15 cellular contexts compared by ENCODE assay signal in genomic region chr10:12634532-12634931, GRCh38.
DNase-seq lines count a peak whose midpoint lies in the region; ATAC-seq lines count a peak whose summit lies in the region.
"Had no signal": no experiment of that assay in that cellular context is flagged by ENCODE, and none has a peak within 500 bp of the region (broad histone marks: within the 10 kb centered on the region; RNA-seq: fewer than 3 reads in every experiment).

No MANE protein-coding gene starts in this region.

- no peaks in the 10 kb centered on the region for H3K79me2 ChIP-seq in GM23248 (ENCODE audit: insufficient read depth)

- no peak overlapping the region for H3K27ac ChIP-seq in GM23248
- H3K27ac ChIP-seq: PC-9, SK-N-MC had no signal

- WGBS in GM23248 (ENCODE audit: low coverage in 1 of 2, low lambda C conversion rate in 2 of 2, missing lambda C conversion rate in 2 of 2), 2 experiments = 23 to 26% methylated on average over 10 of the region's 10 CpGs

- no peak overlapping the region for H3K27ac Mint-ChIP-seq in activated T-cell treated with anti-CD3 and anti-CD28 coated beads, Interleukin-2, amount 50 U/mL, for 72 hours
- H3K27ac Mint-ChIP-seq in activated T-helper 2 cell treated with anti-CD3 and anti-CD28 coated beads, Interferon-gamma antibody, Interleukin-2, Interleukin-4, amounts not matched to agents 10 μg/mL and 5 μg/mL and 100 μg/mL, durations not matched to agents 14 hours and 24 hours and 36 hours = peak overlapping the region; percentile 97
- H3K27ac Mint-ChIP-seq: natural killer cell had no signal

- no peak for DNase-seq in activated T-cell treated with anti-CD3 and anti-CD28 coated beads, Interleukin-2, amount 50 U/mL, for 72 hours
- no peak for DNase-seq in activated T-cell treated with anti-CD3 and anti-CD28 coated beads, Interleukin-2, amount 50 U/mL, for 1 hour
- DNase-seq in GM23248 = peak; percentile 20
- DNase-seq in activated T-helper 2 cell treated with anti-CD3 and anti-CD28 coated beads, Interferon-gamma antibody, Interleukin-2, Interleukin-4, amounts not matched to agents 10 μg/mL and 5 μg/mL and 100 μg/mL, durations not matched to agents 14 hours and 24 hours and 36 hours (ENCODE audit: low spot score) = no peak
- peak; percentile 34 for DNase-seq in pons (ENCODE audit: low spot score)
- DNase-seq in DMS53 (lab: John Stamatoyannopoulos, UW) = no peak
- no peak for DNase-seq in NCI-H446 (lab: John Stamatoyannopoulos, UW)
- DNase-seq: activated CD4-positive, CD25-positive, alpha-beta regulatory T cell; aorta; natural killer cell; NCI-H187 treated with DMSO at 0.1 percent for 48 hours; NCI-H510A treated with DMSO at 0.1 percent for 48 hours had no signal

- H3K9me3 ChIP-seq in GM23248 (ENCODE audit: low read depth) = no peaks in the 10 kb centered on the region

- no peaks in the 10 kb centered on the region for H3K4me1 ChIP-seq in GM23248 (ENCODE audit: insufficient read depth)

- no peak overlapping the region for H3K9ac ChIP-seq in GM23248

- peaks cover 56% of the 10 kb centered on the region for H3K4me1 Mint-ChIP-seq in activated T-cell treated with anti-CD3 and anti-CD28 coated beads, Interleukin-2, amount 50 U/mL, for 72 hours (ENCODE audit: low read depth)
- H3K4me1 Mint-ChIP-seq in activated T-helper 2 cell treated with anti-CD3 and anti-CD28 coated beads, Interferon-gamma antibody, Interleukin-2, Interleukin-4, amounts not matched to agents 10 μg/mL and 5 μg/mL and 100 μg/mL, durations not matched to agents 14 hours and 24 hours and 36 hours (ENCODE audit: low read depth) = peaks cover 53% of the 10 kb centered on the region

- in situ Hi-C loops in GM23248 (cut with MboI) = no loop called here

- ATAC-seq in activated T-cell treated with anti-CD3 and anti-CD28 coated beads, Interleukin-2, amount 50 U/mL, for 72 hours (replicated peaks in 1 of 2) = no peak
- ATAC-seq in HG03439 (IDR thresholded peaks at IDR 0.05; ENCODE audit: unreplicated experiment) = no peak
- ATAC-seq: natural killer cell had no signal

- no peaks in the 10 kb centered on the region for H3K27me3 ChIP-seq in GM23248 (replicated peaks; ENCODE audit: insufficient read depth)

- no peak overlapping the region for H3K4me3 ChIP-seq in GM23248
- H3K4me3 ChIP-seq: PC-9, SK-N-MC had no signal

- no peaks in the 10 kb centered on the region for H3K9me3 Mint-ChIP-seq in activated T-cell treated with anti-CD3 and anti-CD28 coated beads, Interleukin-2, amount 50 U/mL, for 72 hours
- no peaks in the 10 kb centered on the region for H3K9me3 Mint-ChIP-seq in activated T-helper 2 cell treated with anti-CD3 and anti-CD28 coated beads, Interferon-gamma antibody, Interleukin-2, Interleukin-4, amounts not matched to agents 10 μg/mL and 5 μg/mL and 100 μg/mL, durations not matched to agents 14 hours and 24 hours and 36 hours
- H3K9me3 Mint-ChIP-seq: natural killer cell had no signal

- no peaks in the 10 kb centered on the region for H4K20me1 ChIP-seq in GM23248 (ENCODE audit: insufficient read depth)

- H3K36me3 Mint-ChIP-seq in activated T-cell treated with anti-CD3 and anti-CD28 coated beads, Interleukin-2, amount 50 U/mL, for 72 hours (ENCODE audit: insufficient read depth in 2 of 2) = no peaks in the 10 kb centered on the region
- no peaks in the 10 kb centered on the region for H3K36me3 Mint-ChIP-seq in activated T-helper 2 cell treated with anti-CD3 and anti-CD28 coated beads, Interferon-gamma antibody, Interleukin-2, Interleukin-4, amounts not matched to agents 10 μg/mL and 5 μg/mL and 100 μg/mL, durations not matched to agents 14 hours and 24 hours and 36 hours (ENCODE audit: low read depth)
- H3K36me3 Mint-ChIP-seq: natural killer cell had no signal

- H3F3A ChIP-seq in GM23248 (ENCODE audit: insufficient read depth) = no peaks in the 10 kb centered on the region

- no peak overlapping the region for H2AFZ ChIP-seq in GM23248
- H2AFZ ChIP-seq: PC-9 had no signal

- H3K4me3 Mint-ChIP-seq in activated T-cell treated with anti-CD3 and anti-CD28 coated beads, Interleukin-2, amount 50 U/mL, for 72 hours = peak overlapping the region; percentile 75 to 83
- H3K4me3 Mint-ChIP-seq in activated T-helper 2 cell treated with anti-CD3 and anti-CD28 coated beads, Interferon-gamma antibody, Interleukin-2, Interleukin-4, amounts not matched to agents 10 μg/mL and 5 μg/mL and 100 μg/mL, durations not matched to agents 14 hours and 24 hours and 36 hours (ENCODE audit: low read depth) = peak overlapping the region; percentile 45
- H3K4me3 Mint-ChIP-seq: natural killer cell had no signal

- no peaks in the 10 kb centered on the region for H3K27me3 Mint-ChIP-seq in activated T-cell treated with anti-CD3 and anti-CD28 coated beads, Interleukin-2, amount 50 U/mL, for 72 hours (ENCODE audit: low read depth)
- no peaks in the 10 kb centered on the region for H3K27me3 Mint-ChIP-seq in activated T-helper 2 cell treated with anti-CD3 and anti-CD28 coated beads, Interferon-gamma antibody, Interleukin-2, Interleukin-4, amounts not matched to agents 10 μg/mL and 5 μg/mL and 100 μg/mL, durations not matched to agents 14 hours and 24 hours and 36 hours (ENCODE audit: low read depth)

- no peaks in the 10 kb centered on the region for H3K36me3 ChIP-seq in GM23248 (ENCODE audit: low read depth)

- H3K4me2 ChIP-seq in GM23248 (ENCODE audit: unreplicated experiment) = no peak overlapping the region
- H3K4me2 ChIP-seq: PC-9 had no signal

- no peaks in the 10 kb centered on the region for H3K9me2 ChIP-seq in GM23248 (ENCODE audit: insufficient read depth)

- intact Hi-C loops in activated T-helper 2 cell treated with anti-CD3 and anti-CD28 coated beads, Interferon-gamma antibody, Interleukin-2, Interleukin-4, amounts not matched to agents 10 μg/mL and 5 μg/mL and 100 μg/mL, durations not matched to agents 14 hours and 24 hours and 36 hours (cut with micrococcal nuclease) = loop anchor here (2.0 kb wide), 1 partner anchor 186 kb away; no protein-coding TSS in a partner anchor

Comparison
In these comparisons a context has a peak if more than half of its experiments do, and no peak if none do; other contexts are left out.
1. DNase-seq: peak in GM23248 (single experiment) and pons (single experiment); none in activated T-cell treated with anti-CD3 and anti-CD28 coated beads, Interleukin-2, amount 50 U/mL, for 72 hours (0 of 2), activated T-cell treated with anti-CD3 and anti-CD28 coated beads, Interleukin-2, amount 50 U/mL, for 1 hour (single experiment), activated T-helper 2 cell treated with anti-CD3 and anti-CD28 coated beads, Interferon-gamma antibody, Interleukin-2, Interleukin-4, amounts not matched to agents 10 μg/mL and 5 μg/mL and 100 μg/mL, durations not matched to agents 14 hours and 24 hours and 36 hours (single experiment), DMS53 (single experiment) and NCI-H446 (0 of 2).